1 cellular context compared by ENCODE assay signal in the genomic region with DNA sequence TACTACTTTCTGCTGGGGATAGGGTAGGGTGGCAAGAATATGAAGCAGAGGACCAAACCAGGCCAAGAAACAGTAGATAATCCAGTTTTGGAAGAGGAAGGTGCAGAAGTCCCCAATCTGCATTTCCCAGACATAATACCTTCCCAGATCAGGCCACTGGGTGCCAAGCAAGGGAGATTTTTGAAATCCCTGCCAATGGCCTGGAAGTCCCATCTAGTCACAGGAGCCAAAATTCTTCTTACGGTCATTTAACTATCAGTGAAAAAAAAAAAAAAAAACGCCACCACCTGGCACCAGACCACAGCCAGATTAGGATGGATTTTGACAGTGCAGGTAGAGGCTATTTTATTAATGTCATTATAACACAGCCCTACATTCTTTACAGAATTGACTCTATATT.
TF ChIP-seq lines count a peak whose summit lies in the region.

No MANE protein-coding gene starts in this region.

TF ChIP-seq in GM23338, 12 proteins besides CTCF, POLR2A, EP300 and RAD21 (continued from another document):
- TF ChIP-seq ZNF462 (CRISPR knock-in tag; IDR thresholded peaks at IDR 0.05) (no peak), POLR2AphosphoS5 (IDR thresholded peaks at IDR 0.05; ENCODE audit: low read depth) (no peak), STAT1 (IDR thresholded peaks at IDR 0.05; ENCODE audit: unreplicated experiment) (no peak), EZH2 (IDR thresholded peaks at IDR 0.05; ENCODE audit: low read depth, unreplicated experiment) (no peak)
